In the genomic region with DNA sequence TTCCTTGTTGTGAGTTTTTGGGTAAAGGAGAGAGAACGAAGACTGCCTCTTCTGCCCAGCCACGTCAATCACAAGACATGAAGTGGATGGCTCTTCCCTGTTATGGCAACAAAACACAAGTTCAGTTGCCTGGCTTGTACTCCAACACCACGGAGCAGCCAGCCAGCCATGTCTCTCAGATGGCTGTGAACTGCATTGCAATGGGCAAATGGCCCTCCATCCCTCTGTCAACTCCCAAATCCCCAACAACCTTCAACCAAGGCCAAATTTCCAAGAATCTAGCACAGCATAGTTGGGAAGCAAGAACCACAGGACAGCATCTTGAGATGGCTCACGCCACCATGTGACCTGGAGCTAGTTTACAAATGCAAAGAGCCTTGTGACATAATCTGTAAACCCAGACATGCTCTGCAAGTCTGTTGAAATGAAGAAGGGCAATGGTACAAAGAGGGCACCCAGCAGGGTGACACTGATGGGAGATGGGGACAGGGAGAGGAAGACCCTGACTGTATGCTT, we compare ENCODE assay signal across 1 cellular context.
TF ChIP-seq lines count a peak whose summit lies in the region.

No MANE protein-coding gene starts in this region.

TF ChIP-seq in H1, 55 proteins besides CTCF, POLR2A, EP300 and RAD21:
- TF ChIP-seq SP4 (IDR thresholded peaks at IDR 0.05; ENCODE audit: low read length) (no peak), TAF1 (IDR thresholded peaks at IDR 0.05; ENCODE audit: low read depth, low read length) (no peak), TCF12 (IDR thresholded peaks at IDR 0.05; ENCODE audit: low read depth, low read length) (no peak), BACH1 (IDR thresholded peaks at IDR 0.05; ENCODE audit: low read length) (no peak), TAF7 (optimal IDR thresholded peaks at IDR 0.05; ENCODE audit: borderline replicate concordance, low read depth, low read length) (no peak), TEAD4 (IDR thresholded peaks at IDR 0.05; ENCODE audit: low read depth, low read length) (no peak), GABPA (IDR thresholded peaks at IDR 0.05; ENCODE audit: borderline replicate concordance, insufficient read depth, low read length) (no peak), POLR2AphosphoS5 (IDR thresholded peaks at IDR 0.05; ENCODE audit: low read depth, low read length) (no peak), RBBP5 (IDR thresholded peaks at IDR 0.05; ENCODE audit: borderline replicate concordance, low read depth, low read length) (no peak), NRF1 (IDR thresholded peaks at IDR 0.05; ENCODE audit: low read depth, low read length) (no peak)
- TF ChIP-seq, protein P1, sequence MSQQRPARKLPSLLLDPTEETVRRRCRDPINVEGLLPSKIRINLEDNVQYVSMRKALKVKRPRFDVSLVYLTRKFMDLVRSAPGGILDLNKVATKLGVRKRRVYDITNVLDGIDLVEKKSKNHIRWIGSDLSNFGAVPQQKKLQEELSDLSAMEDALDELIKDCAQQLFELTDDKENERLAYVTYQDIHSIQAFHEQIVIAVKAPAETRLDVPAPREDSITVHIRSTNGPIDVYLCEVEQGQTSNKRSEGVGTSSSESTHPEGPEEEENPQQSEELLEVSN (IDR thresholded peaks at IDR 0.05): no peak
